Comparison of ENCODE assay signal across 12 cellular contexts in the genomic region with DNA sequence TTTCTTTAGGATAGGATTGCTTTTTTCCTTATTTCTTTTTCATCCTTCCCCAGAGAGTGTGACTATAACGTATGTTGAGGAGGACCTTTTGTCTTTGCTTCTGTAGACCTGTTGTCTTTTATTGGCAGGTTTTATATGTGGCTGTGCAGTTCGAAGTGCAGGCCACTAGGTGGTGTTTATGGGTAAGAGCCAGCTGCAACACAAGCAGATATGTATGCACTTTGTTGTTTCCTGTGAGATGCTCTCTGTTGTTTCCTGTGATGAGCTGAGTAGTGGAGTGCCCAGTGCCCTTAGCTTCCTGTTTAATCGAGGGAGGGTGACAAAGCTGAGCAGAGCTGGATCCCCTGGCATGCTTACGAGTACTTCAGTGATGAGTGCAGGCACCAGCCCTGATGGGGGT. TPM values are rescaled to one million over a fixed set of nuclear protein-coding genes. Genes with fewer than 3 reads are reported as not detected.
DNase-seq lines count a peak whose midpoint lies in the region; ATAC-seq, FAIRE-seq and TF ChIP-seq lines count a peak whose summit lies in the region.
"Not testable (repeated sequence)": the region's sequence is repeated elsewhere in the genome, so short reads cannot be mapped to it uniquely, and the experiment has no call there.
"Had no signal": no experiment of that assay in that cellular context is flagged by ENCODE, and none has a peak within 500 bp of the region (broad histone marks: within the 10 kb centered on the region; RNA-seq: fewer than 3 reads in every experiment).

No MANE protein-coding gene starts in this region.

- not testable (repeated sequence) for H3K36me3 ChIP-seq in endothelial cell of umbilical vein (ENCODE audit: control insufficient read depth in 2 of 2, extremely low read depth in 1 of 2, insufficient read depth in 2 of 2, low read length in 2 of 2)

- CTCF ChIA-PET in endothelial cell of umbilical vein (lab: Charles Lee) = not testable (repeated sequence)

- H4K20me1 ChIP-seq in endothelial cell of umbilical vein (replicated peaks; ENCODE audit: control insufficient read depth, extremely low read depth, insufficient read depth, low read length) = not testable (repeated sequence)

- H3K4me2 ChIP-seq in endothelial cell of umbilical vein (ENCODE audit: insufficient read depth, low read length) = not testable (repeated sequence)

- not testable (repeated sequence) for TF ChIP-seq POLR2A in endothelial cell of umbilical vein (IDR thresholded peaks at IDR 0.05; ENCODE audit: low read depth, low read length)

- not testable (repeated sequence) for H3K4me3 ChIP-seq in AG09309 (ENCODE audit: control insufficient read depth, low read depth, low read length); Jurkat, Clone E6-1 (ENCODE audit: low read length); endothelial cell of umbilical vein (replicated peaks in 1 of 3; ENCODE audit: insufficient read depth in 1 of 3, low read depth in 1 of 3, low read length in 3 of 3)

- DNase-seq in AG09309 (ENCODE audit: low read depth); HFFc6; endothelial cell of umbilical vein (ENCODE audit: low read depth, low spot score): not testable (repeated sequence)
- peak; percentile 19 for DNase-seq in Jurkat, Clone E6-1 (ENCODE audit: low read depth, low spot score)
- DNase-seq in NCI-H510A treated with DMSO at 0.1 percent for 48 hours (lab: John Stamatoyannopoulos, UW) (peak; percentile 1), mesothelial cell of epicardium (ENCODE audit: low spot score in 2 of 2, unreplicated experiment in 2 of 2) (peak in 1 of 2 experiments; percentile 38)

- POLR2A ChIA-PET in endothelial cell of umbilical vein (lab: Charles Lee) = not testable (repeated sequence)

- H3K9me3 Mint-ChIP-seq in HFFc6, mesothelial cell of epicardium: not testable (repeated sequence)

- not testable (repeated sequence) for H3K27ac ChIP-seq in VCaP; endothelial cell of umbilical vein (ENCODE audit: insufficient read depth, low read depth, low read length)

- not testable (repeated sequence) for H3K4me1 Mint-ChIP-seq in HFFc6 (ENCODE audit: low read depth); mesothelial cell of epicardium

- not testable (repeated sequence) for H3K27ac Mint-ChIP-seq in HFFc6, mesothelial cell of epicardium

- H3K27me3 Mint-ChIP-seq in HFFc6 (ENCODE audit: insufficient read depth); mesothelial cell of epicardium (ENCODE audit: low read depth): not testable (repeated sequence)

- H3K9ac ChIP-seq in endothelial cell of umbilical vein (replicated peaks; ENCODE audit: extremely low read depth, insufficient read depth, low read length) = not testable (repeated sequence)

- not testable (repeated sequence) for H3K4me1 ChIP-seq in endothelial cell of umbilical vein (ENCODE audit: control insufficient read depth, extremely low read depth, insufficient read depth, low read length)

- not testable (repeated sequence) for H3K27me3 ChIP-seq in endothelial cell of umbilical vein (ENCODE audit: control insufficient read depth in 2 of 2, insufficient read depth in 2 of 2, low read length in 2 of 2)

- not testable (repeated sequence) for BruUV-seq in endothelial cell of umbilical vein (replicated peaks; lab: Mats Ljungman, UMichigan)

- H3K9me3 ChIP-seq in endothelial cell of umbilical vein (replicated peaks; ENCODE audit: control insufficient read depth, insufficient read depth, low read length) = not testable (repeated sequence)

- intact Hi-C loops in endothelial cell of umbilical vein (cut with micrococcal nuclease) = not testable (repeated sequence)

- H3K9me1 ChIP-seq in endothelial cell of umbilical vein (replicated peaks; ENCODE audit: control insufficient read depth, extremely low read depth, insufficient read depth, low read length) = not testable (repeated sequence)

- peak; percentile 40 for TF ChIP-seq CTCF in AG09309 (IDR thresholded peaks at IDR 0.05; ENCODE audit: control insufficient read depth, insufficient read depth, low read depth, low read length, missing control alignments)
- TF ChIP-seq CTCF in HFFc6 (IDR thresholded peaks at IDR 0.05) = peak; percentile 19; the same call in 1 of the 2 replicates
- TF ChIP-seq CTCF in VCaP (conservative IDR thresholded peaks at IDR 0.05) = peak; percentile 60
- not testable (repeated sequence) for TF ChIP-seq CTCF in endothelial cell of umbilical vein (IDR thresholded peaks at IDR 0.05; ENCODE audit: extremely low read depth in 1 of 2, insufficient read depth in 1 of 2, low read depth in 1 of 2, low read length in 2 of 2)
- TF ChIP-seq CTCF in mesothelial cell of epicardium (IDR thresholded peaks at IDR 0.05; ENCODE audit: unreplicated experiment) = peak; percentile 52

- H3K4me3 Mint-ChIP-seq in HFFc6, mesothelial cell of epicardium: not testable (repeated sequence)

- FAIRE-seq in endothelial cell of umbilical vein (lab: Jason Lieb, UNC) = peak; percentile 72

- dilution Hi-C loops in endothelial cell of umbilical vein (cut with MboI; ENCODE audit: extremely low pct_ligation_motif_present, low sequenced_read_pairs) = not testable (repeated sequence)

- H2AFZ ChIP-seq in endothelial cell of umbilical vein (ENCODE audit: low read depth, low read length) = not testable (repeated sequence)

- not testable (repeated sequence) for H3K36me3 Mint-ChIP-seq in HFFc6 (ENCODE audit: low read depth); mesothelial cell of epicardium

- ATAC-seq in GM18511 (IDR thresholded peaks at IDR 0.05; ENCODE audit: unreplicated experiment) = peak; percentile 93

- not testable (repeated sequence) for H3K79me2 ChIP-seq in endothelial cell of umbilical vein (ENCODE audit: control insufficient read depth, insufficient read depth, low read length)

RNA-seq across cellular contexts. Expression of gene TGIF2LX, which starts 50.0 kb away (rescaled TPM):
- total RNA-seq in HFFc6 (2021; fragmentation: NEBNext Ultra II Directional; extraction: Animal tissue kit (Norgen Biotek cat#: 25700)) = not detected
- polyA plus RNA-seq in Jurkat, Clone E6-1 (2012; ENCODE audit: insufficient read depth, insufficient read length) = not detected
- not detected in 2 replicates for total RNA-seq in endothelial cell of umbilical vein
- not detected in 2 replicates for polyA plus RNA-seq in endothelial cell of umbilical vein
- not detected in 2 replicates for polyA plus RNA-seq in endothelial cell of umbilical vein (2011; cell fraction: cytosol; rRNA removed)
- polyA plus RNA-seq in endothelial cell of umbilical vein (2011; cell fraction: nucleus; rRNA removed) = not detected in 2 replicates
- not detected in 2 replicates for polyA plus RNA-seq in endothelial cell of umbilical vein (2012)
- polyA minus RNA-seq in endothelial cell of umbilical vein = not detected in 2 replicates
- polyA minus RNA-seq in endothelial cell of umbilical vein (2011; cell fraction: cytosol; rRNA and poly(A)+ RNA removed) = not detected
- not detected in 2 replicates for polyA minus RNA-seq in endothelial cell of umbilical vein (2011; cell fraction: nucleus; rRNA and poly(A)+ RNA removed)
- total RNA-seq in mesothelial cell of epicardium = not detected in 3 replicates
- total RNA-seq: activated naive CD4-positive, alpha-beta T cell treated with anti-CD3 and anti-CD28 coated beads, Interleukin-2, amount 50 U/mL, for 72 hours; left colon; Right ventricle myocardium inferior; vagina had no signal
